ENCODE assay signal across 10 cellular contexts in the genomic region with DNA sequence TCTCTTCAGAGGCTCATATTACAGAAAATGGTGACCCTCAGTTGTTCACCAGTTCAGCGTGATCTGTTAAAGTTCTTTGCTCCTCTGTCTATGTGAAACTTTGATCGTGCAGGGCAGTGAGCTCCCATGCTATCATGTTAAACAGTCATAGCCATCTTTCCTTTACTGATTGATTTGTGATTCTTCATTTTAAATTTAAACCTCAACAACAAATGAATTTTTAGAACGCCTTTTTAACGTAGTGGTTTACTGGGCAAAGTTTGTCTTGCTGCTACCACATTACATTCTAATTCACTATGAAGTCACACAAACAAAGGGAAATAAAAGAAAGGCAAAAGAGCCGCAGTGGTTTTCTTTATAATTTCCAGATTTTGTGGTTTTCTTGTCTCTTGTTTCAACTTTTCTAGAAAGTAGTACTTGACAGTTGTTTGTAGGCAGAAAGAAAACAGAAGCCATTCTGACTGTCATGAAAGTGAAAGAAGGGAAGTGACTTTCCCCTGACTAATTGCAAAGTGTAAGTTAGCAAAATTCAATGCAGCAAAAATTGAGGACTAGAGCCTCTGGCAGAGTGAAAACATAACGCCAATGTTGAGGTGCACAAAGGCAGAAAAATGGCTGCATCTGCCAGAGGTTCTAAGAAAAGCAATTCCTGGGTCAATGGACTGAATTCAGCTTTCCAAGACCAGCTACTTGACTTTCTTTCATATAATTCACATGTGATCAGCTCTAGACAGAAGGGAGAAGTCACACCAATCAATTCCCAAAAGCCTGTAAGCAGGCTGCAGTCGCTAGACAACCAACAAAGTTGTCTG. TPM values are rescaled to one million over a fixed set of nuclear protein-coding genes. Genes with fewer than 3 reads are reported as not detected.
DNase-seq lines count a peak whose midpoint lies in the region; ATAC-seq and TF ChIP-seq lines count a peak whose summit lies in the region.
"Had no signal": no experiment of that assay in that cellular context is flagged by ENCODE, and none has a peak within 500 bp of the region (broad histone marks: within the 10 kb centered on the region; RNA-seq: fewer than 3 reads in every experiment).

No MANE protein-coding gene starts in this region.

- DNase-seq in activated CD4-positive, alpha-beta T cell treated with anti-CD3 and anti-CD28 coated beads for 48 hours = peak; percentile 19
- DNase-seq in activated CD4-positive, alpha-beta T cell treated with anti-CD3 and anti-CD28 coated beads for 1 hour = no peak
- DNase-seq in OCI-M1 (lab: John Stamatoyannopoulos, UW) = peak; percentile 30
- no peak for DNase-seq in AG08396 (ENCODE audit: low spot score)
- DNase-seq in HT-29 (ENCODE audit: low spot score) = no peak
- no peak for DNase-seq in heart left ventricle
- DNase-seq: stimulated activated CD4-positive, alpha-beta T cell treated with anti-CD3 and anti-CD28 coated beads, Interleukin-2, amount 100 ng/mL, for 24 hours had no signal

- H3K4me1 ChIP-seq in skeletal muscle satellite cell (ENCODE audit: control insufficient read depth, insufficient read depth, low read length) (no peaks in the 10 kb centered on the region), heart left ventricle (peaks cover 0 to 10% (median 0%) of the 10 kb centered on the region in 12 donors)

- H3K9me3 ChIP-seq in skeletal muscle satellite cell (replicated peaks; ENCODE audit: low read length) (no peaks in the 10 kb centered on the region), heart left ventricle (no peaks in the 10 kb centered on the region)

- TF ChIP-seq CTCF in heart left ventricle (IDR thresholded peaks at IDR 0.05) = no peak

- no peak overlapping the region for H3K9ac ChIP-seq in skeletal muscle satellite cell (ENCODE audit: low read depth, low read length)

- H3K27me3 ChIP-seq in skeletal muscle satellite cell (ENCODE audit: control insufficient read depth, insufficient read depth, low read length) (peaks cover 54% of the 10 kb centered on the region), heart left ventricle (peaks cover 0 to 9% (median 0%) of the 10 kb centered on the region in 9 donors)

- ATAC-seq in HG02759 (IDR thresholded peaks at IDR 0.05; ENCODE audit: unreplicated experiment) = peak; percentile 97
- ATAC-seq in heart left ventricle = no peak

- H3K36me3 ChIP-seq in skeletal muscle satellite cell (ENCODE audit: insufficient read depth, low read length) (no peaks in the 10 kb centered on the region), heart left ventricle (no peaks in the 10 kb centered on the region)

- peak overlapping the region in 1 of 12 donors; percentile 33 for H3K27ac ChIP-seq in heart left ventricle
- H3K27ac ChIP-seq: epithelial cell of prostate had no signal

- no peak for TF ChIP-seq POLR2A in heart left ventricle (IDR thresholded peaks at IDR 0.05)

- 72 to 81% (median 79%) methylated on average over 7 of the region's 7 CpGs for WGBS in heart left ventricle, 4 donors

- intact Hi-C loops in heart left ventricle (cut with DNase I) = no loop called here

- peak overlapping the region; percentile 13 for H3K4me2 ChIP-seq in skeletal muscle satellite cell (ENCODE audit: low read length)

- H3K4me3 ChIP-seq in skeletal muscle satellite cell (ENCODE audit: low read length) = no peak overlapping the region
- peak overlapping the region in 1 of 12 donors; percentile 3 for H3K4me3 ChIP-seq in heart left ventricle

RNA-seq across cellular contexts. Expression of a gene that starts 7.0 kb away (rescaled TPM):
- total RNA-seq in skeletal muscle satellite cell (2012; rRNA removed) = not detected in 2 replicates
- total RNA-seq in HT-29 (2014; rRNA removed; shearing (Covaris generic)) = not detected in 2 replicates
- not detected for total RNA-seq in heart left ventricle
- not detected for polyA plus RNA-seq in heart left ventricle

RNA-seq across cellular contexts. Expression of a gene that starts 10.2 kb away (rescaled TPM):
- not detected in 2 replicates for total RNA-seq in skeletal muscle satellite cell (2012; rRNA removed)
- not detected in 2 replicates for total RNA-seq in HT-29 (2014; rRNA removed; shearing (Covaris generic))
- not detected for total RNA-seq in heart left ventricle
- not detected for polyA plus RNA-seq in heart left ventricle

RNA-seq across cellular contexts. Expression of a gene that starts 22.5 kb away (rescaled TPM):
- 31.0 and 33.5 TPM in 2 replicates for total RNA-seq in skeletal muscle satellite cell (2012; rRNA removed)
- 8.8 and 10.0 TPM in 2 replicates for total RNA-seq in HT-29 (2014; rRNA removed; shearing (Covaris generic))
- total RNA-seq in heart left ventricle = 10 to 100 TPM; 10.7 to 15.1 (median 11.8) TPM
- 10 to 100 TPM in 1 of 2 donors, 1 to 10 TPM in 1; 4.4 to 12.6 TPM for polyA plus RNA-seq in heart left ventricle

RNA-seq across cellular contexts. Expression of a gene that starts 27.5 kb away (rescaled TPM):
- total RNA-seq in skeletal muscle satellite cell (2012; rRNA removed) = not detected in 2 replicates
- not detected in 2 replicates for total RNA-seq in HT-29 (2014; rRNA removed; shearing (Covaris generic))
- total RNA-seq in heart left ventricle = not detected
- polyA plus RNA-seq in heart left ventricle = not detected

RNA-seq across cellular contexts. Expression of a gene that starts 51.2 kb away (rescaled TPM):
- not detected in 2 replicates for total RNA-seq in skeletal muscle satellite cell (2012; rRNA removed)
- not detected in 2 replicates for total RNA-seq in HT-29 (2014; rRNA removed; shearing (Covaris generic))
- total RNA-seq in heart left ventricle = not detected
- polyA plus RNA-seq in heart left ventricle = not detected

Comparison
In these comparisons a context has a peak if more than half of its experiments do, and no peak if none do; other contexts are left out.
1. DNase-seq: peak in activated CD4-positive, alpha-beta T cell treated with anti-CD3 and anti-CD28 coated beads for 48 hours (single experiment) and OCI-M1 (single experiment); none in activated CD4-positive, alpha-beta T cell treated with anti-CD3 and anti-CD28 coated beads for 1 hour (single experiment), AG08396 (single experiment), HT-29 (single experiment) and heart left ventricle (0 of 5).